Comparison of ENCODE assay signal across 18 cellular contexts in genomic region chr6:105851586-105851985, GRCh38.
DNase-seq lines count a peak whose midpoint lies in the region; ATAC-seq and TF ChIP-seq lines count a peak whose summit lies in the region.
"Had no signal": no experiment of that assay in that cellular context is flagged by ENCODE, and none has a peak within 500 bp of the region (broad histone marks: within the 10 kb centered on the region; RNA-seq: fewer than 3 reads in every experiment).

No MANE protein-coding gene starts in this region.

- H2BK15ac ChIP-seq in mesenchymal stem cell (ENCODE audit: low read depth, poor library complexity, severe bottlenecking), result no peak overlapping the region

- H4K91ac ChIP-seq in mesenchymal stem cell (ENCODE audit: low read length), result no peak overlapping the region

- H3K36me3 ChIP-seq in GM23338 (ENCODE audit: insufficient read depth) (no peaks in the 10 kb centered on the region), WERI-Rb-1 (no peaks in the 10 kb centered on the region), mesenchymal stem cell (ENCODE audit: control insufficient read depth in 1 of 2, insufficient read depth in 2 of 2, low read depth in 1 of 2, low read length in 2 of 2) (no peaks in the 10 kb centered on the region), smooth muscle cell (ENCODE audit: low read depth) (no peaks in the 10 kb centered on the region)
- H3K36me3 ChIP-seq: BLaER1 had no signal

- H3K23ac ChIP-seq in mesenchymal stem cell (ENCODE audit: low read length in 2 of 2), result no peak overlapping the region

- no peak overlapping the region for H2BK5ac ChIP-seq in mesenchymal stem cell (ENCODE audit: low read depth, low read length, poor library complexity, severe bottlenecking)

- DNase-seq in GM23338 (ENCODE audit: low spot score) (no peak), WERI-Rb-1 (no peak), mesenchymal stem cell (no peak), smooth muscle cell (lab: John Stamatoyannopoulos, UW; ENCODE audit: unreplicated experiment) (no peak), GM10248 (ENCODE audit: extremely low spot score) (no peak), NCI-H1105 (lab: John Stamatoyannopoulos, UW) (no peak)
- DNase-seq in activated CD8-positive, alpha-beta T cell treated with anti-CD3 and anti-CD28 coated beads, Interleukin-2, amount 10 ng/mL, durations not matched to agents 7 days and 5 days, result no peak
- DNase-seq: AML-193; Caco-2; CD8-positive, alpha-beta memory T cell; DND-41; GF-D8; GOT3 had no signal

- H4K8ac ChIP-seq in mesenchymal stem cell (ENCODE audit: low read length), result no peak overlapping the region

- H2BK120ac ChIP-seq in mesenchymal stem cell (ENCODE audit: low read depth, low read length), result no peak overlapping the region

- TF ChIP-seq CTCF in GM23338 (conservative IDR thresholded peaks at IDR 0.05; ENCODE audit: low read depth in 2 of 2), result no peak
- no peak for TF ChIP-seq CTCF in WERI-Rb-1 (IDR thresholded peaks at IDR 0.05; ENCODE audit: low read depth, low read length)
- no peak for TF ChIP-seq CTCF in smooth muscle cell (IDR thresholded peaks at IDR 0.05; ENCODE audit: borderline replicate concordance, insufficient read depth, poor library complexity, severe bottlenecking)
- no peak for TF ChIP-seq CTCF in GM10248 (IDR thresholded peaks at IDR 0.05; ENCODE audit: control extremely low read depth, extremely low read depth, low read depth, missing control alignments)

- H3K9me2 ChIP-seq in GM23338 (ENCODE audit: insufficient read depth), result no peaks in the 10 kb centered on the region

- peaks cover 26% of the 10 kb centered on the region for H3K9me3 Mint-ChIP-seq in GM23338
- H3K9me3 Mint-ChIP-seq in activated CD8-positive, alpha-beta T cell treated with anti-CD3 and anti-CD28 coated beads, Interleukin-2, amount 10 ng/mL, durations not matched to agents 7 days and 5 days (ENCODE audit: insufficient read depth), result no peaks in the 10 kb centered on the region
- H3K9me3 Mint-ChIP-seq: CD8-positive, alpha-beta memory T cell; IgD-negative memory B cell had no signal

- no peaks in the 10 kb centered on the region for H3K79me1 ChIP-seq in mesenchymal stem cell (replicated peaks; ENCODE audit: low read length, poor library complexity, severe bottlenecking)

- H3K27ac ChIP-seq in GM23338 (ENCODE audit: low read depth), result no peak overlapping the region
- H3K27ac ChIP-seq in WERI-Rb-1, result peak overlapping the region; percentile 74; the same call in 1 of the 2 replicates
- H3K27ac ChIP-seq in mesenchymal stem cell (ENCODE audit: low read length, poor library complexity, severe bottlenecking), result no peak overlapping the region
- no peak overlapping the region for H3K27ac ChIP-seq in smooth muscle cell (ENCODE audit: low read depth)
- H3K27ac ChIP-seq: A549, BLaER1 had no signal

- H3K4me2 ChIP-seq in GM23338 (no peak overlapping the region), mesenchymal stem cell (ENCODE audit: low read length, poor library complexity, severe bottlenecking) (no peak overlapping the region), smooth muscle cell (no peak overlapping the region)
- H3K4me2 ChIP-seq: A549, BLaER1 had no signal

- CTCF ChIA-PET in GM10248 (lab: Yijun Ruan, JAX), result no interaction called here
- CTCF ChIA-PET in activated CD8-positive, alpha-beta T cell treated with anti-CD3 and anti-CD28 coated beads, Interleukin-2, amount 10 ng/mL, durations not matched to agents 7 days and 5 days (lab: Charles Lee), result no interaction called here

- H2AFZ ChIP-seq in GM23338, result peak overlapping the region; percentile 33; the same call in 1 of the 2 replicates
- no peak overlapping the region for H2AFZ ChIP-seq in mesenchymal stem cell (ENCODE audit: low read depth, low read length)
- H2AFZ ChIP-seq in smooth muscle cell (ENCODE audit: low read depth), result peak overlapping the region; percentile 69

- peaks cover 9% of the 10 kb centered on the region for H3K27me3 Mint-ChIP-seq in GM23338 (ENCODE audit: insufficient read depth, low read depth, poor library complexity)
- peaks cover 8% of the 10 kb centered on the region for H3K27me3 Mint-ChIP-seq in activated CD8-positive, alpha-beta T cell treated with anti-CD3 and anti-CD28 coated beads, Interleukin-2, amount 10 ng/mL, durations not matched to agents 7 days and 5 days (ENCODE audit: low read depth)
- H3K27me3 Mint-ChIP-seq: IgD-negative memory B cell had no signal

- POLR2A ChIA-PET in GM10248 (lab: Yijun Ruan, JAX), result no interaction called here
- POLR2A ChIA-PET in activated CD8-positive, alpha-beta T cell treated with anti-CD3 and anti-CD28 coated beads, Interleukin-2, amount 10 ng/mL, durations not matched to agents 7 days and 5 days (lab: Charles Lee), result no interaction called here

- H3K27ac Mint-ChIP-seq in GM23338, result no peak overlapping the region
- no peak overlapping the region for H3K27ac Mint-ChIP-seq in activated CD8-positive, alpha-beta T cell treated with anti-CD3 and anti-CD28 coated beads, Interleukin-2, amount 10 ng/mL, durations not matched to agents 7 days and 5 days
- H3K27ac Mint-ChIP-seq: H9, IgD-negative memory B cell had no signal

- H3K9me3 ChIP-seq in WERI-Rb-1 (ENCODE audit: severe bottlenecking) (no peaks in the 10 kb centered on the region), mesenchymal stem cell (ENCODE audit: control insufficient read depth, low read length) (no peaks in the 10 kb centered on the region), smooth muscle cell (replicated peaks; ENCODE audit: low read depth) (no peaks in the 10 kb centered on the region)
- H3K9me3 ChIP-seq: A549, Caco-2 had no signal

- H4K20me1 ChIP-seq in GM23338 (replicated peaks; ENCODE audit: insufficient read depth) (no peaks in the 10 kb centered on the region), smooth muscle cell (ENCODE audit: low read depth) (no peaks in the 10 kb centered on the region)
- H4K20me1 ChIP-seq: BLaER1 had no signal

- H3K27me3 ChIP-seq in GM23338 (ENCODE audit: insufficient read depth), result no peaks in the 10 kb centered on the region
- no peaks in the 10 kb centered on the region for H3K27me3 ChIP-seq in WERI-Rb-1 (ENCODE audit: insufficient read depth, low read depth, severe bottlenecking)
- H3K27me3 ChIP-seq in mesenchymal stem cell (ENCODE audit: control insufficient read depth in 1 of 2, insufficient read depth in 1 of 2, low read length in 2 of 2), result no peaks in the 10 kb centered on the region
- H3K27me3 ChIP-seq in smooth muscle cell (ENCODE audit: low read depth), result no peaks in the 10 kb centered on the region
- H3K27me3 ChIP-seq: BLaER1 had no signal

- no peaks in the 10 kb centered on the region for H3K4me1 ChIP-seq in GM23338 (ENCODE audit: insufficient read depth)
- H3K4me1 ChIP-seq in mesenchymal stem cell (ENCODE audit: control insufficient read depth, insufficient read depth, low read depth, low read length), result peaks cover 2% of the 10 kb centered on the region
- peaks cover 7% of the 10 kb centered on the region for H3K4me1 ChIP-seq in smooth muscle cell (ENCODE audit: low read depth)
- H3K4me1 ChIP-seq: A549, BLaER1, Caco-2 had no signal

- H3F3A ChIP-seq in GM23338 (replicated peaks; ENCODE audit: low read depth) (no peaks in the 10 kb centered on the region), smooth muscle cell (ENCODE audit: low read depth) (no peaks in the 10 kb centered on the region)

- H3K4me3 ChIP-seq in GM23338 (no peak overlapping the region), WERI-Rb-1 (ENCODE audit: low read depth, low read length) (no peak overlapping the region), mesenchymal stem cell (ENCODE audit: insufficient read depth in 1 of 2, low read depth in 1 of 2, low read length in 2 of 2) (no peak overlapping the region), smooth muscle cell (no peak overlapping the region)
- H3K4me3 ChIP-seq: A549, BLaER1 had no signal

- no peak overlapping the region for H3K14ac ChIP-seq in mesenchymal stem cell (ENCODE audit: low read length in 2 of 2)

- no peak for ATAC-seq in GM23338
- no peak for ATAC-seq in GM21423 (IDR thresholded peaks at IDR 0.05; ENCODE audit: unreplicated experiment)
- no peak for ATAC-seq in activated CD8-positive, alpha-beta T cell treated with anti-CD3 and anti-CD28 coated beads, Interleukin-2, amount 10 ng/mL, durations not matched to agents 7 days and 5 days
- ATAC-seq: A549 had no signal

- H3K4me3 Mint-ChIP-seq in GM23338, result no peak overlapping the region
- no peak overlapping the region for H3K4me3 Mint-ChIP-seq in activated CD8-positive, alpha-beta T cell treated with anti-CD3 and anti-CD28 coated beads, Interleukin-2, amount 10 ng/mL, durations not matched to agents 7 days and 5 days
- H3K4me3 Mint-ChIP-seq: CD8-positive, alpha-beta memory T cell; H9; IgD-negative memory B cell had no signal

- 91% methylated on average over 4 of the region's 4 CpGs for WGBS in mesenchymal stem cell
- WGBS in smooth muscle cell (ENCODE audit: low lambda C conversion rate), result 90% methylated on average over 4 of the region's 4 CpGs

- no peak overlapping the region for H2BK12ac ChIP-seq in mesenchymal stem cell (ENCODE audit: low read length in 2 of 2)

- peak overlapping the region in 1 of 2 experiments; percentile 8 for H3K18ac ChIP-seq in mesenchymal stem cell (ENCODE audit: low read depth in 1 of 2, low read length in 2 of 2)

- peaks cover 14% of the 10 kb centered on the region for H3K36me3 Mint-ChIP-seq in GM23338 (ENCODE audit: low read depth)
- H3K36me3 Mint-ChIP-seq in activated CD8-positive, alpha-beta T cell treated with anti-CD3 and anti-CD28 coated beads, Interleukin-2, amount 10 ng/mL, durations not matched to agents 7 days and 5 days (ENCODE audit: low read depth), result no peaks in the 10 kb centered on the region
- H3K36me3 Mint-ChIP-seq: CD8-positive, alpha-beta memory T cell; IgD-negative memory B cell had no signal

- peaks cover 13% of the 10 kb centered on the region for H3K4me1 Mint-ChIP-seq in GM23338
- no peaks in the 10 kb centered on the region for H3K4me1 Mint-ChIP-seq in activated CD8-positive, alpha-beta T cell treated with anti-CD3 and anti-CD28 coated beads, Interleukin-2, amount 10 ng/mL, durations not matched to agents 7 days and 5 days (ENCODE audit: low read depth)
- H3K4me1 Mint-ChIP-seq: CD8-positive, alpha-beta memory T cell; IgD-negative memory B cell had no signal

- peak overlapping the region in 1 of 2 experiments; percentile 26 for H3K4ac ChIP-seq in mesenchymal stem cell (ENCODE audit: low read depth in 1 of 2, low read length in 2 of 2)

- H2AK5ac ChIP-seq in mesenchymal stem cell (ENCODE audit: low read length, severe bottlenecking), result no peak overlapping the region

- H3K79me2 ChIP-seq in GM23338 (replicated peaks; ENCODE audit: insufficient read depth) (no peaks in the 10 kb centered on the region), smooth muscle cell (ENCODE audit: low read depth) (no peaks in the 10 kb centered on the region)

- H3K9ac ChIP-seq in mesenchymal stem cell (ENCODE audit: low read length) (peak overlapping the region; percentile 70), smooth muscle cell (ENCODE audit: low read depth) (no peak overlapping the region)
- H3K9ac ChIP-seq: BLaER1 had no signal
